In genomic region chr4:17059192-17059634, GRCh38 we compare ENCODE assay signal across 16 cellular contexts.
A peak's percentile ranks its signal among the peaks of the same experiment; 100 is the strongest.
DNase-seq lines count a peak whose midpoint lies in the region; ATAC-seq and TF ChIP-seq lines count a peak whose summit lies in the region.
"Had no signal": no experiment of that assay in that cellular context is flagged by ENCODE, and none has a peak within 500 bp of the region (broad histone marks: within the 10 kb centered on the region; RNA-seq: fewer than 3 reads in every experiment).

No MANE protein-coding gene starts in this region.

- in situ Hi-C loops in HAP-1 (cut with MboI; ENCODE audit: low sequenced_read_pairs), result no loop called here

- TF ChIP-seq CTCF in HFF-Myc (IDR thresholded peaks at IDR 0.05; ENCODE audit: low read depth, low read length, missing control alignments) (no peak), thoracic aorta (IDR thresholded peaks at IDR 0.05) (no peak), GM10248 (IDR thresholded peaks at IDR 0.05; ENCODE audit: control extremely low read depth, extremely low read depth, low read depth, missing control alignments) (no peak)

- no peaks in the 10 kb centered on the region for H3K9me3 ChIP-seq in thoracic aorta
- H3K9me3 ChIP-seq in HAP-1, result no peaks in the 10 kb centered on the region

- no peak overlapping the region for H3K27ac ChIP-seq in thoracic aorta
- H3K27ac ChIP-seq: parathyroid adenoma had no signal

- no peaks in the 10 kb centered on the region for H3K27me3 ChIP-seq in thoracic aorta (replicated peaks; ENCODE audit: insufficient read depth)
- no peaks in the 10 kb centered on the region for H3K27me3 ChIP-seq in HAP-1 (ENCODE audit: low read depth)

- peak overlapping the region; percentile 21 for H3K4me3 ChIP-seq in HFF-Myc (replicated peaks; ENCODE audit: low read depth, low read length)
- H3K4me3 ChIP-seq in thoracic aorta, result peak overlapping the region; percentile 9
- H3K4me3 ChIP-seq in HAP-1, result no peak overlapping the region

- DNase-seq in HFF-Myc (ENCODE audit: extremely low read depth, low read depth), result no peak
- DNase-seq in dedifferentiated amniotic fluid mesenchymal stem cell (ENCODE audit: extremely low spot score), result peak; percentile 89
- DNase-seq in left lobe of liver (ENCODE audit: low spot score), result no peak
- no peak for DNase-seq in thoracic aorta (ENCODE audit: low spot score)
- DNase-seq in GM10248 (ENCODE audit: extremely low spot score), result no peak
- no peak for DNase-seq in stimulated activated CD4-positive, alpha-beta T cell treated with anti-CD3 and anti-CD28 coated beads, Interleukin-15, amount 100 ng/mL, for 24 hours
- no peak for DNase-seq in HAP-1 (ENCODE audit: low spot score in 2 of 2)
- DNase-seq: activated CD4-positive, CD25-positive, alpha-beta regulatory T cell; activated naive CD8-positive, alpha-beta T cell treated with anti-CD3 and anti-CD28 coated beads, Interleukin-2, amount 50 U/mL, for 24 hours; activated T-cell treated with anti-CD3 and anti-CD28 coated beads for 4 hours; hippocampal formation; mammary epithelial cell; stimulated activated CD4-positive, alpha-beta T cell treated with anti-CD3 and anti-CD28 coated beads, Interleukin-4, amount 100 ng/mL, for 24 hours; stimulated activated naive CD8-positive, alpha-beta T cell treated with anti-CD3 and anti-CD28 coated beads, Interleukin-15, Interleukin-2, amounts not matched to agents 100 U/mL and 50 U/mL, for 24 hours had no signal

- POLR2A ChIA-PET in GM10248 (lab: Yijun Ruan, JAX), result no interaction called here

- CTCF ChIA-PET in GM10248 (lab: Yijun Ruan, JAX), result interaction anchor here (1.0 to 1.4 kb wide), 2 partner anchors 9 to 10 kb away, joined by 3 read pairs; no protein-coding TSS in a partner anchor

- H3K4me1 ChIP-seq in thoracic aorta (ENCODE audit: control insufficient read depth in 1 of 2, low read depth in 2 of 2) (peaks cover 3 to 20% of the 10 kb centered on the region in 2 donors), HAP-1 (no peaks in the 10 kb centered on the region)
- H3K4me1 ChIP-seq: parathyroid adenoma had no signal

- ATAC-seq in left lobe of liver, result peak; percentile 21
- no peak for ATAC-seq in thoracic aorta (ENCODE audit: insufficient number of reproducible peaks, low FRiP score, low read depth)
- ATAC-seq in HG03025 (IDR thresholded peaks at IDR 0.05; ENCODE audit: low FRiP score, unreplicated experiment), result no peak
- ATAC-seq: activated naive CD8-positive, alpha-beta T cell treated with anti-CD3 and anti-CD28 coated beads, Interleukin-2, amount 50 U/mL, for 24 hours; stimulated activated naive CD8-positive, alpha-beta T cell treated with anti-CD3 and anti-CD28 coated beads, Interleukin-15, Interleukin-2, amounts not matched to agents 100 U/mL and 50 U/mL, for 24 hours had no signal

- H3K36me3 ChIP-seq in thoracic aorta (no peaks in the 10 kb centered on the region), HAP-1 (replicated peaks) (no peaks in the 10 kb centered on the region)
